Comparison of ENCODE assay signal across 1 cellular context in genomic region chr2:240368746-240369724, GRCh38.
TF ChIP-seq lines count a peak whose summit lies in the region.

No MANE protein-coding gene starts in this region.

TF ChIP-seq in SK-N-SH treated with all-trans-retinoic acid at 6 μM for 48 hours, 23 proteins besides CTCF, POLR2A, EP300 and RAD21 (continued from another document):
- TF ChIP-seq PATZ1 (CRISPR knock-in tag; IDR thresholded peaks at IDR 0.05; ENCODE audit: borderline replicate concordance) = no peak
- no peak for TF ChIP-seq CSRNP3 (CRISPR knock-in tag; IDR thresholded peaks at IDR 0.05)
- TF ChIP-seq BACH2 (CRISPR knock-in tag; IDR thresholded peaks at IDR 0.05; ENCODE audit: borderline replicate concordance) = no peak
- no peak for TF ChIP-seq PPARA (CRISPR knock-in tag; IDR thresholded peaks at IDR 0.05; ENCODE audit: borderline replicate concordance)
- no peak for TF ChIP-seq TCF4 (CRISPR knock-in tag; IDR thresholded peaks at IDR 0.05; ENCODE audit: borderline replicate concordance)
- no peak for TF ChIP-seq TOX (CRISPR knock-in tag; IDR thresholded peaks at IDR 0.05; ENCODE audit: borderline replicate concordance)
- no peak for TF ChIP-seq RARB (CRISPR knock-in tag; IDR thresholded peaks at IDR 0.05)
- no peak for TF ChIP-seq OSR1 (CRISPR knock-in tag; IDR thresholded peaks at IDR 0.05)
- no peak for TF ChIP-seq ZFP3 (CRISPR knock-in tag; IDR thresholded peaks at IDR 0.05)
- no peak for TF ChIP-seq ZC3H10 (CRISPR knock-in tag; IDR thresholded peaks at IDR 0.05)
- TF ChIP-seq POU6F1 (CRISPR knock-in tag; IDR thresholded peaks at IDR 0.05; ENCODE audit: borderline replicate concordance, low read depth) = no peak
